In genomic region chr6:13331516-13332348, GRCh38 we compare ENCODE assay signal across 8 cellular contexts. TPM values are rescaled to one million over a fixed set of nuclear protein-coding genes. Genes with fewer than 3 reads are reported as not detected.
DNase-seq lines count a peak whose midpoint lies in the region; ATAC-seq, FAIRE-seq and TF ChIP-seq lines count a peak whose summit lies in the region.

No MANE protein-coding gene starts in this region.

- no peak overlapping the region for H2AFZ ChIP-seq in hepatocyte

- peaks cover 8% of the 10 kb centered on the region for H3K79me2 ChIP-seq in hepatocyte

- peaks cover 7% of the 10 kb centered on the region for H3K4me1 ChIP-seq in hepatocyte (ENCODE audit: insufficient read depth)
- H3K4me1 ChIP-seq in upper lobe of left lung = peaks cover 11 to 15% (median 13%) of the 10 kb centered on the region in 4 donors

- no peak for FAIRE-seq in D721Med (lab: Jason Lieb, UNC)

- H3K27me3 ChIP-seq in hepatocyte = no peaks in the 10 kb centered on the region
- no peaks in the 10 kb centered on the region for H3K27me3 ChIP-seq in upper lobe of left lung

- peak; percentile 62 for TF ChIP-seq RAD21 in Ishikawa (IDR thresholded peaks at IDR 0.05; ENCODE audit: low read depth)

- peak; percentile 54 for TF ChIP-seq CTCF in D721Med (IDR thresholded peaks at IDR 0.05; ENCODE audit: insufficient read depth, missing control alignments)
- peak; percentile 72 for TF ChIP-seq CTCF in hepatocyte (IDR thresholded peaks at IDR 0.05; ENCODE audit: poor library complexity)
- TF ChIP-seq CTCF in upper lobe of left lung (IDR thresholded peaks at IDR 0.05) = peak in 5 of 6 experiments; percentile 37 to 59 (median 56)

- no peak for TF ChIP-seq POLR2A in upper lobe of left lung (IDR thresholded peaks at IDR 0.05)

- DNase-seq in D721Med (ENCODE audit: insufficient read length, low spot score) (no peak), SW480 (ENCODE audit: low spot score) (peak; percentile 32), hepatocyte (ENCODE audit: low spot score) (peak; percentile 47), upper lobe of left lung (no peak)

- TF ChIP-seq EP300 in Ishikawa (IDR thresholded peaks at IDR 0.05; ENCODE audit: borderline replicate concordance) (no peak), upper lobe of left lung (IDR thresholded peaks at IDR 0.05) (no peak)

- no peaks in the 10 kb centered on the region for H3K9me2 ChIP-seq in hepatocyte (replicated peaks; ENCODE audit: insufficient read depth)

- H4K20me1 ChIP-seq in hepatocyte (ENCODE audit: insufficient read depth, poor library complexity, severe bottlenecking) = no peaks in the 10 kb centered on the region

- H3K27ac ChIP-seq in hepatocyte (no peak overlapping the region), upper lobe of left lung (no peak overlapping the region)

- H3K9me3 ChIP-seq in hepatocyte (ENCODE audit: low read depth) (no peaks in the 10 kb centered on the region), upper lobe of left lung (no peaks in the 10 kb centered on the region)

- 58% methylated on average over 13 of the region's 13 CpGs for WGBS in hepatocyte (ENCODE audit: low lambda C conversion rate, missing lambda C conversion rate)
- 56 to 58% methylated on average over 13 of the region's 13 CpGs for WGBS in upper lobe of left lung, 2 donors

- no peak overlapping the region for H3K4me2 ChIP-seq in hepatocyte

- ATAC-seq in upper lobe of left lung (ENCODE audit: low FRiP score in 2 of 2) (no peak), GM19023 (IDR thresholded peaks at IDR 0.05; ENCODE audit: unreplicated experiment) (no peak), HG02571 (IDR thresholded peaks at IDR 0.05; ENCODE audit: unreplicated experiment) (no peak), GM19035 (IDR thresholded peaks at IDR 0.05; ENCODE audit: unreplicated experiment) (no peak)

- H3K4me3 ChIP-seq in hepatocyte (no peak overlapping the region), upper lobe of left lung (no peak overlapping the region)

- H3K36me3 ChIP-seq in hepatocyte (replicated peaks; ENCODE audit: insufficient read depth, low read depth) (no peaks in the 10 kb centered on the region), upper lobe of left lung (no peaks in the 10 kb centered on the region)

TF ChIP-seq in Ishikawa, 13 proteins besides CTCF, POLR2A, EP300 and RAD21:
- TF ChIP-seq CREB1 (IDR thresholded peaks at IDR 0.05; ENCODE audit: low read depth) (no peak), FOXM1 (IDR thresholded peaks at IDR 0.05; ENCODE audit: borderline replicate concordance, low read depth) (peak; percentile 83), ZBTB7A (IDR thresholded peaks at IDR 0.05; ENCODE audit: low read depth) (no peak), NFIC (IDR thresholded peaks at IDR 0.05) (no peak), MAX (IDR thresholded peaks at IDR 0.05) (no peak), EGR1 (IDR thresholded peaks at IDR 0.05) (no peak)
TF ChIP-seq in Ishikawa: peak in this region for 1.

RNA-seq across cellular contexts. Expression of gene TBC1D7, which starts 3.4 kb away (rescaled TPM):
- total RNA-seq in hepatocyte (15.5 and 27.8 TPM in 2 replicates), upper lobe of left lung (10 to 100 TPM in 4 of 6 donors, 1 to 10 TPM in 2; 8.1 to 32.5 (median 14.3) TPM)
- 28.3 and 32.4 TPM in 2 replicates for polyA plus RNA-seq in hepatocyte

Comparison
In these comparisons a context has a peak if more than half of its experiments do, and no peak if none do; other contexts are left out.
1. DNase-seq: peak in SW480 (single experiment) and hepatocyte (single experiment); none in D721Med (single experiment) and upper lobe of left lung (0 of 2).
2. Peak in every context shown above with its lines, with median percentiles within 50 percentile points of each other: CTCF ChIP-seq.